In the genomic region with DNA sequence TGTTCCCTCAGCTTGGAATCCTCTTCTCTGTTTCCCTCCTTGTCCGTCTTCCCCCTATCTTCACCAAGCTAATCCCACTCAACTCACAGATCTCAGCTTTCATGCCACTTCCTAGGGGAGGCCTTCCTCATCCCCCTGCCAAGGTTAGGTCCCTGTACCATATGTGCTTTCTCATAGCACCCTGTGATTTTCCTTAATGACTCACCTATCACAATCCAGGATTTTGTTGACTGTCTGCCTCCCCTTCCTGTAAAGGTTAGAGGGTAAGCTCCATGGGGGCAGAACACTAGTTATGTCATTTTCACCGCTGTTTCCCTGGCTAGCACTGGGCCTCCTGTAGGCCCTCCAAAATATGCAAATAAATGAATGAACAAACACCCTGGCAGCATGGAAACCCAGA, we compare ENCODE assay signal across 1 cellular context.
TF ChIP-seq lines count a peak whose summit lies in the region.

No MANE protein-coding gene starts in this region.

TF ChIP-seq in GM23338, 12 proteins besides CTCF, POLR2A, EP300 and RAD21 (continued from another document):
- TF ChIP-seq ZNF462 (CRISPR knock-in tag; IDR thresholded peaks at IDR 0.05): no peak
- TF ChIP-seq REST (IDR thresholded peaks at IDR 0.05; ENCODE audit: unreplicated experiment): no peak
- no peak for TF ChIP-seq JUNB (IDR thresholded peaks at IDR 0.05; ENCODE audit: unreplicated experiment)
- TF ChIP-seq ZNF331 (CRISPR knock-in tag; IDR thresholded peaks at IDR 0.05; ENCODE audit: low read depth): no peak
- no peak for TF ChIP-seq CREB1 (CRISPR knock-in tag; IDR thresholded peaks at IDR 0.05; ENCODE audit: low read depth)
- TF ChIP-seq, protein P1, sequence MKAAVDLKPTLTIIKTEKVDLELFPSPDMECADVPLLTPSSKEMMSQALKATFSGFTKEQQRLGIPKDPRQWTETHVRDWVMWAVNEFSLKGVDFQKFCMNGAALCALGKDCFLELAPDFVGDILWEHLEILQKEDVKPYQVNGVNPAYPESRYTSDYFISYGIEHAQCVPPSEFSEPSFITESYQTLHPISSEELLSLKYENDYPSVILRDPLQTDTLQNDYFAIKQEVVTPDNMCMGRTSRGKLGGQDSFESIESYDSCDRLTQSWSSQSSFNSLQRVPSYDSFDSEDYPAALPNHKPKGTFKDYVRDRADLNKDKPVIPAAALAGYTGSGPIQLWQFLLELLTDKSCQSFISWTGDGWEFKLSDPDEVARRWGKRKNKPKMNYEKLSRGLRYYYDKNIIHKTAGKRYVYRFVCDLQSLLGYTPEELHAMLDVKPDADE (IDR thresholded peaks at IDR 0.05): no peak
- no peak for TF ChIP-seq NANOG (IDR thresholded peaks at IDR 0.05; ENCODE audit: borderline replicate concordance)
